ENCODE assay signal across 18 cellular contexts in the genomic region with DNA sequence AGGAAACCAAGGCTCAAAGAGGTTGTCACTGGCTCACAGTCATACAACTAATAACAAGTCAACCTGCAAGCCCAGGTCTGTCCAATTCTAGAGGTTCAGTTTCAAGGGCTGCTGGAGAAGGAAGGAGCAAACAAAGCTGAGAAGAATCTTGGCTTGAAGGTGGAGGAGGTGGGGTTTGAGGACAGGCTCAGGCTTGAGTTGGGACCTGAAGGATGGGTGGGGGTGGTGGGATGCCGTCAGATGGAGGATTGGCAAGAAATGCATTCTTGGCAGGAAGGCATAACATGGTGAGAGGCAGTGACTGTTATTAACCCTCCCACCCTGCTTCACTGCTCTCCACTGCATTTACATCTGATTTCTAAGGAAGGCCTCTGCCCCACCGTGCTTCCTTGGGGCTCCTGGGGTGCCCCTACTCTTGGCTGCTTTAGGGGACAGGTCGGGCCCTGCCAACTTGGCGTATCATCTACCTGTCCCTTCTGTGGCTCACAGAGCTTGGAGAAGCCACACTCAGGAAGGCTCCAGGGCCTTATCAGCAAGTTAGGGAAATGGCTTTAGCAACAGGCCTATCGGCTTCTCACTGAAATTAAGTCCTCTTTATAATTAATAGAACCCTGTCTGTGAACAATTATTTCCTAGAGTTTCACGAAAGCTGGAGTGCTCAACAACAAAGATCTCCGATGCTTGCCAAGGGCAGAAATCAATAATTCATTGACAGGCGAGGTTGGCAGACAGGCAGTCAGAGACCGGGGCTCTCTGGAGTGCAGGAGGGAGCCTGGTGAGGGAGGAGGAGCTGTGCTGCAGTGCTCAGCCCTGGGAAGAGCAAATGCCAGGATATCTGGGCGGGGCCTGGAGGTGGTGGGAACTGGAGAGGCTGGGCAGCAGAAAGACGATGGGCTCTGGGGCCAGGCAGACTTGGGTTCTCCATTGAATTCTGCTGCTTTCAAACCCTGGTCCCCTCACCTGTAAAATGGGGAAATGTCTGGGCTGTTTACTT.
A peak's percentile ranks its signal among the peaks of the same experiment; 100 is the strongest.
DNase-seq lines count a peak whose midpoint lies in the region; ATAC-seq and TF ChIP-seq lines count a peak whose summit lies in the region.
"Had no signal": no experiment of that assay in that cellular context is flagged by ENCODE, and none has a peak within 500 bp of the region (broad histone marks: within the 10 kb centered on the region; RNA-seq: fewer than 3 reads in every experiment).

No MANE protein-coding gene starts in this region.

- no peaks in the 10 kb centered on the region for H3K4me1 ChIP-seq in right cardiac atrium (ENCODE audit: control insufficient read depth, insufficient read depth, low read length)
- H3K4me1 ChIP-seq in left lung = no peaks in the 10 kb centered on the region
- H3K4me1 ChIP-seq: parathyroid adenoma had no signal

- no peak overlapping the region for H3K4me3 Mint-ChIP-seq in WTC11
- H3K4me3 Mint-ChIP-seq: activated naive CD8-positive, alpha-beta T cell treated with anti-CD3 and anti-CD28 coated beads for 36 hours; activated T-cell treated with anti-CD3 and anti-CD28 coated beads, Interleukin-2, amount 50 U/mL, for 24 hours; stimulated activated memory B cell treated with anti-CD40 and anti-IgM and Interleukin-4, amounts not matched to agents 10 μg/mL and 1 μg/mL and 100 μg/mL, for 72 hours had no signal

- TF ChIP-seq CTCF in WTC11 (IDR thresholded peaks at IDR 0.05) (no peak), left lung (IDR thresholded peaks at IDR 0.05) (no peak)

- CTCF ChIA-PET in WTC11 (lab: Charles Lee) = interaction anchor here (1.4 to 4.3 kb wide), 3 partner anchors 13 to 56 kb away, joined by 5 to 27 read pairs (median 11); no protein-coding TSS in a partner anchor

- no peaks in the 10 kb centered on the region for H3K36me3 ChIP-seq in left lung

- no peak overlapping the region for H3K4me3 ChIP-seq in right cardiac atrium (ENCODE audit: low read length)
- H3K4me3 ChIP-seq in left lung = no peak overlapping the region

- H3K9me3 ChIP-seq in right cardiac atrium (ENCODE audit: control insufficient read depth, low read length) = no peaks in the 10 kb centered on the region
- no peaks in the 10 kb centered on the region for H3K9me3 ChIP-seq in left lung

- peak; percentile 41 for DNase-seq in cardiac septum (ENCODE audit: low spot score)
- DNase-seq in right cardiac atrium = no peak
- DNase-seq in WTC11 (ENCODE audit: low spot score) = no peak
- no peak for DNase-seq in left lung
- no peak for DNase-seq in NCI-H2196 (lab: John Stamatoyannopoulos, UW; ENCODE audit: unreplicated experiment)
- no peak for DNase-seq in activated effector memory CD4-positive, alpha-beta T cell treated with anti-CD3 and anti-CD28 coated beads, Interleukin-2, amount 50 U/mL, for 16 hours
- no peak for DNase-seq in effector CD8-positive, alpha-beta T cell (lab: John Stamatoyannopoulos, UW)
- DNase-seq in NOMO-1 treated with DMSO at 0.1 percent for 48 hours (lab: John Stamatoyannopoulos, UW; ENCODE audit: unreplicated experiment) = no peak
- DNase-seq: activated CD4-positive, alpha-beta T cell treated with anti-CD3 and anti-CD28 coated beads for 48 hours; activated naive CD8-positive, alpha-beta T cell treated with anti-CD3 and anti-CD28 coated beads for 36 hours; activated T-cell treated with anti-CD3 and anti-CD28 coated beads, Interleukin-2, amount 50 U/mL, for 24 hours; effector memory CD4-positive, alpha-beta T cell; IMR-90; left colon; NCI-H226; trophoblast cell had no signal

- POLR2A ChIA-PET in WTC11 (lab: Charles Lee) = no interaction called here

- no peak overlapping the region; the same call in 1 of the 2 replicates for H3K27ac Mint-ChIP-seq in WTC11
- H3K27ac Mint-ChIP-seq: activated naive CD8-positive, alpha-beta T cell treated with anti-CD3 and anti-CD28 coated beads for 36 hours; activated T-cell treated with anti-CD3 and anti-CD28 coated beads, Interleukin-2, amount 50 U/mL, for 24 hours; stimulated activated memory B cell treated with anti-CD40 and anti-IgM and Interleukin-4, amounts not matched to agents 10 μg/mL and 1 μg/mL and 100 μg/mL, for 72 hours had no signal

- 0 out of 2 replicates have a peak, but pooled peaks cover 3% of the 10 kb centered on the region for H3K9me3 Mint-ChIP-seq in WTC11
- H3K9me3 Mint-ChIP-seq: activated naive CD8-positive, alpha-beta T cell treated with anti-CD3 and anti-CD28 coated beads for 36 hours; activated T-cell treated with anti-CD3 and anti-CD28 coated beads, Interleukin-2, amount 50 U/mL, for 24 hours; stimulated activated memory B cell treated with anti-CD40 and anti-IgM and Interleukin-4, amounts not matched to agents 10 μg/mL and 1 μg/mL and 100 μg/mL, for 72 hours had no signal

- no peak overlapping the region for H3K27ac ChIP-seq in right cardiac atrium (ENCODE audit: low read length)
- H3K27ac ChIP-seq in left lung = no peak overlapping the region
- H3K27ac ChIP-seq: parathyroid adenoma had no signal

- H3K36me3 Mint-ChIP-seq in WTC11 = no peaks in the 10 kb centered on the region
- H3K36me3 Mint-ChIP-seq: activated naive CD8-positive, alpha-beta T cell treated with anti-CD3 and anti-CD28 coated beads for 36 hours; stimulated activated memory B cell treated with anti-CD40 and anti-IgM and Interleukin-4, amounts not matched to agents 10 μg/mL and 1 μg/mL and 100 μg/mL, for 72 hours had no signal

- H3K27me3 Mint-ChIP-seq in WTC11 (ENCODE audit: low read depth) = no peaks in the 10 kb centered on the region
- H3K27me3 Mint-ChIP-seq: stimulated activated memory B cell treated with anti-CD40 and anti-IgM and Interleukin-4, amounts not matched to agents 10 μg/mL and 1 μg/mL and 100 μg/mL, for 72 hours had no signal

- H3K4me1 Mint-ChIP-seq in WTC11 = peaks cover 8% of the 10 kb centered on the region
- H3K4me1 Mint-ChIP-seq: stimulated activated memory B cell treated with anti-CD40 and anti-IgM and Interleukin-4, amounts not matched to agents 10 μg/mL and 1 μg/mL and 100 μg/mL, for 72 hours had no signal

- ATAC-seq in right cardiac atrium = no peak
- peak; percentile 82 for ATAC-seq in WTC11
- ATAC-seq in left lung = peak; percentile 13
- ATAC-seq: left colon; stimulated activated memory B cell treated with anti-CD40 and anti-IgM and Interleukin-4, amounts not matched to agents 10 μg/mL and 1 μg/mL and 100 μg/mL, for 72 hours had no signal

- intact Hi-C loops in cardiac septum (cut with DNase I) = no loop called here
- intact Hi-C loops in right cardiac atrium (cut with DNase I) = loop anchor here in 1 of 4 donors (10.0 kb wide), 1 partner anchor 55 kb away; no protein-coding TSS in a partner anchor
- intact Hi-C loops in left lung (cut with DNase I) = no loop called here

- WGBS in right cardiac atrium = 75% methylated on average over 11 of the region's 11 CpGs

- H3K27me3 ChIP-seq in right cardiac atrium (ENCODE audit: control insufficient read depth, insufficient read depth) (no peaks in the 10 kb centered on the region), left lung (no peaks in the 10 kb centered on the region)

TF ChIP-seq in WTC11, 78 proteins besides CTCF, POLR2A, EP300 and RAD21:
- TF ChIP-seq, protein P1, sequence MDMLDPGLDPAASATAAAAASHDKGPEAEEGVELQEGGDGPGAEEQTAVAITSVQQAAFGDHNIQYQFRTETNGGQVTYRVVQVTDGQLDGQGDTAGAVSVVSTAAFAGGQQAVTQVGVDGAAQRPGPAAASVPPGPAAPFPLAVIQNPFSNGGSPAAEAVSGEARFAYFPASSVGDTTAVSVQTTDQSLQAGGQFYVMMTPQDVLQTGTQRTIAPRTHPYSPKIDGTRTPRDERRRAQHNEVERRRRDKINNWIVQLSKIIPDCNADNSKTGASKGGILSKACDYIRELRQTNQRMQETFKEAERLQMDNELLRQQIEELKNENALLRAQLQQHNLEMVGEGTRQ (CRISPR knock-in tag; IDR thresholded peaks at IDR 0.05) = no peak
- no peak for TF ChIP-seq ZNF219 (CRISPR knock-in tag; IDR thresholded peaks at IDR 0.05; ENCODE audit: borderline replicate concordance)
- no peak for TF ChIP-seq JAZF1 (CRISPR knock-in tag; IDR thresholded peaks at IDR 0.05)
- TF ChIP-seq, protein P2, sequence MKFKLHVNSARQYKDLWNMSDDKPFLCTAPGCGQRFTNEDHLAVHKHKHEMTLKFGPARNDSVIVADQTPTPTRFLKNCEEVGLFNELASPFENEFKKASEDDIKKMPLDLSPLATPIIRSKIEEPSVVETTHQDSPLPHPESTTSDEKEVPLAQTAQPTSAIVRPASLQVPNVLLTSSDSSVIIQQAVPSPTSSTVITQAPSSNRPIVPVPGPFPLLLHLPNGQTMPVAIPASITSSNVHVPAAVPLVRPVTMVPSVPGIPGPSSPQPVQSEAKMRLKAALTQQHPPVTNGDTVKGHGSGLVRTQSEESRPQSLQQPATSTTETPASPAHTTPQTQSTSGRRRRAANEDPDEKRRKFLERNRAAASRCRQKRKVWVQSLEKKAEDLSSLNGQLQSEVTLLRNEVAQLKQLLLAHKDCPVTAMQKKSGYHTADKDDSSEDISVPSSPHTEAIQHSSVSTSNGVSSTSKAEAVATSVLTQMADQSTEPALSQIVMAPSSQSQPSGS (CRISPR knock-in tag; IDR thresholded peaks at IDR 0.05; ENCODE audit: borderline replicate concordance, low read depth) = no peak
- no peak for TF ChIP-seq ETV6 (CRISPR knock-in tag; IDR thresholded peaks at IDR 0.05)
- TF ChIP-seq HMGA2 (CRISPR knock-in tag; IDR thresholded peaks at IDR 0.05) = no peak
- no peak for TF ChIP-seq FOXJ3 (CRISPR knock-in tag; IDR thresholded peaks at IDR 0.05; ENCODE audit: borderline replicate concordance)
- no peak for TF ChIP-seq TEAD4 (CRISPR knock-in tag; IDR thresholded peaks at IDR 0.05)
- TF ChIP-seq, protein P3, sequence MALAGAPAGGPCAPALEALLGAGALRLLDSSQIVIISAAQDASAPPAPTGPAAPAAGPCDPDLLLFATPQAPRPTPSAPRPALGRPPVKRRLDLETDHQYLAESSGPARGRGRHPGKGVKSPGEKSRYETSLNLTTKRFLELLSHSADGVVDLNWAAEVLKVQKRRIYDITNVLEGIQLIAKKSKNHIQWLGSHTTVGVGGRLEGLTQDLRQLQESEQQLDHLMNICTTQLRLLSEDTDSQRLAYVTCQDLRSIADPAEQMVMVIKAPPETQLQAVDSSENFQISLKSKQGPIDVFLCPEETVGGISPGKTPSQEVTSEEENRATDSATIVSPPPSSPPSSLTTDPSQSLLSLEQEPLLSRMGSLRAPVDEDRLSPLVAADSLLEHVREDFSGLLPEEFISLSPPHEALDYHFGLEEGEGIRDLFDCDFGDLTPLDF (CRISPR knock-in tag; IDR thresholded peaks at IDR 0.05) = no peak

Comparison
In these comparisons a context has a peak if more than half of its experiments do, and no peak if none do; other contexts are left out.
1. ATAC-seq: peak in WTC11 (single experiment) and left lung (single experiment); none in right cardiac atrium (0 of 2).